In the genomic region with DNA sequence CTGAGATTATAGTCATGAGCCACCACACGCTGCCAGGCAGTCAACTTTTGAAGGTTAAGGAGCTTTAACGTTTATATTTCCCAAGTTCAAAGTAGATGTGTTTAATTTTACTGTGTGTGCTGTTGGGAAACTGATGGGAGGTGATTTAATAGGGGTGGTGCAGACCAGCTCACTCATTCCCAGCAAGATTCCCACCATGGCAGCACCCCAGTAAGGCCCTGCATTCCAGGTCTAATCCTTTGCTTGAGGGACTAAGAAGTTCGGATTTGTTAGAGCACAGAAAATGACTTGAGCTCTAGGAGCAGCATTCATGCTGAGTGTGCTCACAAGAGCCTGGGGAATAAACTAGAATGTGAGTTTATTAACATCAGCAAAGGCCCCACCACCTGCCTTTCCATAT, we compare ENCODE assay signal across 1 cellular context.
TF ChIP-seq lines count a peak whose summit lies in the region.

No MANE protein-coding gene starts in this region.

TF ChIP-seq in IMR-90, 13 proteins besides CTCF, POLR2A, EP300 and RAD21:
- TF ChIP-seq, protein P1, sequence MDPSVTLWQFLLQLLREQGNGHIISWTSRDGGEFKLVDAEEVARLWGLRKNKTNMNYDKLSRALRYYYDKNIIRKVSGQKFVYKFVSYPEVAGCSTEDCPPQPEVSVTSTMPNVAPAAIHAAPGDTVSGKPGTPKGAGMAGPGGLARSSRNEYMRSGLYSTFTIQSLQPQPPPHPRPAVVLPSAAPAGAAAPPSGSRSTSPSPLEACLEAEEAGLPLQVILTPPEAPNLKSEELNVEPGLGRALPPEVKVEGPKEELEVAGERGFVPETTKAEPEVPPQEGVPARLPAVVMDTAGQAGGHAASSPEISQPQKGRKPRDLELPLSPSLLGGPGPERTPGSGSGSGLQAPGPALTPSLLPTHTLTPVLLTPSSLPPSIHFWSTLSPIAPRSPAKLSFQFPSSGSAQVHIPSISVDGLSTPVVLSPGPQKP (IDR thresholded peaks at IDR 0.05; ENCODE audit: borderline replicate concordance, low read depth, low read length): no peak
- TF ChIP-seq FOS (IDR thresholded peaks at IDR 0.05; ENCODE audit: low read depth, low read length): no peak
- TF ChIP-seq BHLHE40 (IDR thresholded peaks at IDR 0.05; ENCODE audit: low read depth, low read length): no peak
